27 cellular contexts compared by ENCODE assay signal in the genomic region with DNA sequence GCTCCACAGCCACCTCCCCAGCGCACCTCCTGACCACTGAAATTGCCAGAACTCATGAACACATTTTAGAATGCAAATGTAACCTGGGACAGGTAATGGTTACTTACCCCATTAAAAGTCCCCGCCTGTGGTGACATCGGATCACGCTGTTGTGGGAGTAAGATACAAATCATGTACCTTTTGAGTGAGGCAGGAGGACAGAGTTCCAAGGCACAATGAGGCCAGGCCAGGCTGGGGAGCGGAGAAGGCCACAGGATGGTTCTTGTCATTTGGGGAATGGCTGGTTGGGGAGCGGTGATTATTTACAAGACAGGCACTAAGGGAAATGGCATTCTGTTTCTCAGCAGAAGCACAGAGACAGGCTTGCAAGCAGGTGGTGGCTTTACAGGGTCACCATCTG.
"Had no signal": no experiment of that assay in that cellular context is flagged by ENCODE, and none has a peak within 500 bp of the region (broad histone marks: within the 10 kb centered on the region; RNA-seq: fewer than 3 reads in every experiment).

No MANE protein-coding gene starts in this region.

- H3K4me1 ChIP-seq: esophagus muscularis mucosa, foreskin keratinocyte, gastrocnemius medialis, heart left ventricle had no signal

- H3K36me3 ChIP-seq: brain microvascular endothelial cell, esophagus muscularis mucosa, gastrocnemius medialis, heart left ventricle had no signal

- H3K27ac ChIP-seq: brain microvascular endothelial cell, esophagus muscularis mucosa, foreskin keratinocyte, gastrocnemius medialis, heart left ventricle had no signal

- H3K27me3 ChIP-seq: brain microvascular endothelial cell, esophagus muscularis mucosa, foreskin keratinocyte, gastrocnemius medialis, heart left ventricle had no signal

- ATAC-seq: activated CD4-positive, alpha-beta T cell treated with anti-CD3 and anti-CD28 coated beads for 36 hours; activated CD8-positive, alpha-beta T cell treated with anti-CD3 and anti-CD28 coated beads for 36 hours; activated T-cell treated with anti-CD3 and anti-CD28 coated beads, Interleukin-2, amount 50 U/mL, for 4 hours; activated T-helper 17 cell treated with anti-CD3 and anti-CD28 coated beads, Interleukin-2, amount 50 U/mL, for 72 hours; effector memory CD8-positive, alpha-beta T cell; foreskin keratinocyte; gastrocnemius medialis; heart left ventricle had no signal

- DNase-seq: activated CD4-positive, alpha-beta T cell treated with anti-CD3 and anti-CD28 coated beads for 36 hours; activated CD4-positive, alpha-beta T cell treated with anti-CD3 and anti-CD28 coated beads, Interleukin-2, amount 10 ng/mL, durations not matched to agents 7 days and 5 days; activated CD4-positive, alpha-beta T cell treated with anti-CD3 and anti-CD28 coated beads, Interleukin-2, amount 50 U/mL, for 4 hours; activated CD4-positive, CD25-positive, alpha-beta regulatory T cell; activated CD4-positive, CD25-positive, alpha-beta regulatory T cell treated with anti-CD3 and anti-CD28 coated beads, Interleukin-2, amount 50 U/mL, for 72 hours; activated CD8-positive, alpha-beta memory T cell treated with anti-CD3 and anti-CD28 coated beads for 24 hours; activated CD8-positive, alpha-beta T cell treated with anti-CD3 and anti-CD28 coated beads for 36 hours; activated effector memory CD4-positive, alpha-beta T cell treated with Interleukin-2 at 50 U/mL for 16 hours; activated gamma-delta T cell treated with Interleukin-2 at 50 U/mL for 16 hours; activated naive CD4-positive, alpha-beta T cell treated with anti-CD3 and anti-CD28 coated beads, Interleukin-2, amount 50 U/mL, for 16 hours; activated naive CD4-positive, alpha-beta T cell treated with Interleukin-2 at 50 U/mL for 16 hours; activated T-cell treated with anti-CD3 and anti-CD28 coated beads, Interleukin-2, amount 50 U/mL, for 4 hours; amniotic stem cell; anterior cingulate cortex; brain microvascular endothelial cell; cortex of kidney; dermis blood vessel endothelial cell; effector CD4-positive, alpha-beta T cell; effector memory CD8-positive, alpha-beta T cell; erythroblast; foreskin keratinocyte; gastrocnemius medialis; glutamatergic neuron; heart left ventricle; T-helper 2 cell had no signal

- H3K4me3 ChIP-seq: esophagus muscularis mucosa, gastrocnemius medialis, heart left ventricle had no signal
